Comparison of ENCODE assay signal across 8 cellular contexts in the genomic region with DNA sequence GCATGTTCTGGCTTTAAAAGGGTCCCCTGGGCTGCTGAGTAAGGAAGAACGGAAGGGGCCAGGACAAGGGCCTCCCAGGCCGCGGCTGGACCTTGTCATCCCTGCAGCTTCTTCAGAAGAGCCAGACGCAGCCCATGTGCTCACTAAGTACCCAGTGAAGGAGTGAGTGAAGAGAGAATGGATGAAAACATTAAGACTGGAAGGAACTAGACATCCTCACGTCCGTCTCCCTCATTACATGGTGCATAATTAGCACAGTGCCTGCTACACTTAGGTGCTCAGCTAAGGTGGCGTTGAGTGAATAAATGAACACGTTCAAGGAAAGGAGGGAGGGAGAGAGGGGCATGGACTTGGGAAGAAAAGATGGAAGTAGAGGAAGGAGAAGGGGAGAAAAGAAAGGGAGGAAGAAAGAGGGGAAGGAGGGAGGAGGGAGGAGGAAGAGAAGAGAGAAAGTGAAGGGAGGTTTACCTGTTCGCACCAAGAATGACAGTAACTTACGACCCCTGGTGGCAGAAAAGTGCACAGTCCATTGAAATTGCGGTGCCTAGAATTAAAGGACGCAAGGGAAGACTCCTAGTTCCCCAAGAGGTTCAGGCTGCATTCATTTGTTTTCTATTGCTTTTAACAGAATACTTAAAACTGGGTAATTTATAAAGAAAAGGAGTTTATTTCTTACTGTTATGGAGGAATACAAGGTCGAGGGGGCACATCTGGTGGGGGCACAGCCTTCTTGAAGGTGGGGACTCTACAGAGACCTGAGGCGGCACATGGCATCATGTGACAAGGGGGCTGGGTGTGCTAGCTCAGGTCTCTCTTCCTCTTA. TPM values are rescaled to one million over a fixed set of nuclear protein-coding genes. Genes with fewer than 3 reads are reported as not detected.
DNase-seq lines count a peak whose midpoint lies in the region; ATAC-seq and TF ChIP-seq lines count a peak whose summit lies in the region.

No MANE protein-coding gene starts in this region.

- H2AFZ ChIP-seq in SU-DHL-6 (ENCODE audit: low read depth, low read length, severe bottlenecking) (no peak overlapping the region), smooth muscle cell (ENCODE audit: low read depth) (no peak overlapping the region)

- 56% methylated on average over 14 of the region's 14 CpGs for WGBS in smooth muscle cell (ENCODE audit: low lambda C conversion rate)

- H3K27me3 ChIP-seq in SU-DHL-6 (ENCODE audit: low read length) (no peaks in the 10 kb centered on the region), smooth muscle cell (ENCODE audit: low read depth) (no peaks in the 10 kb centered on the region)

- no peak overlapping the region for H3K27ac ChIP-seq in SU-DHL-6 (ENCODE audit: low read depth, low read length)
- no peak overlapping the region for H3K27ac ChIP-seq in smooth muscle cell (ENCODE audit: low read depth)

- H3K9me3 ChIP-seq in SU-DHL-6 (ENCODE audit: insufficient read depth, low read length), result no peaks in the 10 kb centered on the region
- H3K9me3 ChIP-seq in smooth muscle cell (replicated peaks; ENCODE audit: low read depth), result no peaks in the 10 kb centered on the region

- H3K9ac ChIP-seq in SU-DHL-6 (ENCODE audit: low read length) (no peak overlapping the region), smooth muscle cell (ENCODE audit: low read depth) (no peak overlapping the region)

- peaks cover 12% of the 10 kb centered on the region for H3F3A ChIP-seq in SU-DHL-6 (ENCODE audit: insufficient read depth)
- H3F3A ChIP-seq in smooth muscle cell (ENCODE audit: low read depth), result peaks cover 11% of the 10 kb centered on the region

- TF ChIP-seq CTCF in SU-DHL-6 (IDR thresholded peaks at IDR 0.05; ENCODE audit: insufficient read depth, low read length, poor library complexity, severe bottlenecking), result peak; percentile 64
- TF ChIP-seq CTCF in smooth muscle cell (IDR thresholded peaks at IDR 0.05; ENCODE audit: borderline replicate concordance, insufficient read depth, poor library complexity, severe bottlenecking), result peak; percentile 70

- H3K4me3 ChIP-seq in SU-DHL-6 (ENCODE audit: insufficient read depth, low read length, poor library complexity, severe bottlenecking), result no peak overlapping the region
- no peak overlapping the region for H3K4me3 ChIP-seq in smooth muscle cell

- peaks cover 17% of the 10 kb centered on the region for H3K79me2 ChIP-seq in SU-DHL-6 (ENCODE audit: insufficient read depth, low read length)
- H3K79me2 ChIP-seq in smooth muscle cell (ENCODE audit: low read depth), result peaks cover 39% of the 10 kb centered on the region

- H3K4me2 ChIP-seq in SU-DHL-6 (ENCODE audit: low read depth, low read length, poor library complexity, severe bottlenecking) (no peak overlapping the region), smooth muscle cell (no peak overlapping the region)

- H3K9me2 ChIP-seq in SU-DHL-6 (replicated peaks; ENCODE audit: insufficient read depth, low read length), result no peaks in the 10 kb centered on the region

- H3K36me3 ChIP-seq in SU-DHL-6 (ENCODE audit: low read length) (peaks cover 14% of the 10 kb centered on the region), smooth muscle cell (ENCODE audit: low read depth) (no peaks in the 10 kb centered on the region)

- peak; percentile 64 for DNase-seq in ELR (ENCODE audit: low read depth)
- peak; percentile 79 for DNase-seq in NAMALWA (ENCODE audit: low spot score)
- DNase-seq in activated naive CD8-positive, alpha-beta T cell treated with anti-CD3 and anti-CD28 coated beads, Interleukin-2, amount 50 U/mL, for 16 hours (ENCODE audit: low read depth, low spot score), result peak; percentile 42
- peak; percentile 34 for DNase-seq in hepatic stellate cell (ENCODE audit: low spot score)
- no peak for DNase-seq in smooth muscle cell (lab: John Stamatoyannopoulos, UW; ENCODE audit: unreplicated experiment)

- H3K4me1 ChIP-seq in smooth muscle cell (ENCODE audit: low read depth), result peaks cover 23% of the 10 kb centered on the region

- peaks cover 4% of the 10 kb centered on the region; the same call in 1 of the 2 replicates for H4K20me1 ChIP-seq in SU-DHL-6 (ENCODE audit: low read depth, low read length)
- peaks cover 27% of the 10 kb centered on the region for H4K20me1 ChIP-seq in smooth muscle cell (ENCODE audit: low read depth)

- ATAC-seq in GM21528 (IDR thresholded peaks at IDR 0.05; ENCODE audit: low FRiP score, unreplicated experiment) (no peak), HG02798 (IDR thresholded peaks at IDR 0.05; ENCODE audit: poor library complexity, unreplicated experiment) (no peak)

RNA-seq across cellular contexts. Expression of a gene that starts 8.0 kb away (rescaled TPM):
- 26.5 and 30.9 TPM in 2 replicates for total RNA-seq in smooth muscle cell
- 28.2 and 30.9 TPM in 2 replicates for polyA plus RNA-seq in smooth muscle cell

RNA-seq across cellular contexts. Expression of a gene that starts 28.2 kb away (rescaled TPM):
- total RNA-seq in smooth muscle cell, result 43.7 and 59.7 TPM in 2 replicates
- polyA plus RNA-seq in smooth muscle cell, result 27.4 and 40.5 TPM in 2 replicates

RNA-seq across cellular contexts. Expression of a gene that starts 30.0 kb away (rescaled TPM):
- 6.4 and 8.6 TPM in 2 replicates for total RNA-seq in smooth muscle cell
- polyA plus RNA-seq in smooth muscle cell, result 6.2 and 7.7 TPM in 2 replicates
